ENCODE assay signal across 23 cellular contexts in genomic region chr12:93199831-93200236, GRCh38.
DNase-seq lines count a peak whose midpoint lies in the region; TF ChIP-seq lines count a peak whose summit lies in the region.
"Had no signal": no experiment of that assay in that cellular context is flagged by ENCODE, and none has a peak within 500 bp of the region (broad histone marks: within the 10 kb centered on the region; RNA-seq: fewer than 3 reads in every experiment).

No MANE protein-coding gene starts in this region.

- no peaks in the 10 kb centered on the region for H4K20me1 ChIP-seq in fibroblast of lung (ENCODE audit: control insufficient read depth, extremely low read depth, insufficient read depth, low read length)

- no peaks in the 10 kb centered on the region for H3K27me3 ChIP-seq in fibroblast of lung (ENCODE audit: control insufficient read depth, insufficient read depth, low read length)
- H3K27me3 ChIP-seq: gastrocnemius medialis, neutrophil, tibial nerve had no signal

- no peak overlapping the region for H3K4me2 ChIP-seq in fibroblast of lung (ENCODE audit: extremely low read depth, insufficient read depth, low read length)

- H3K9ac ChIP-seq in fibroblast of lung (ENCODE audit: insufficient read depth, low read length): no peak overlapping the region

- H3K9me3 ChIP-seq in fibroblast of lung (ENCODE audit: control insufficient read depth, insufficient read depth, low read depth, low read length): no peaks in the 10 kb centered on the region
- H3K9me3 ChIP-seq: gastrocnemius medialis, lower lobe of right lung, neutrophil, tibial nerve had no signal

- intact Hi-C loops in posterior cingulate gyrus (cut with DNase I): no loop called here

- H3K4me1 ChIP-seq in fibroblast of lung (ENCODE audit: control insufficient read depth, extremely low read depth, insufficient read depth, low read length): peaks cover 6% of the 10 kb centered on the region
- H3K4me1 ChIP-seq: lower lobe of right lung had no signal

- H3K4me3 ChIP-seq in fibroblast of lung (replicated peaks in 1 of 4; ENCODE audit: control extremely low read depth in 1 of 4, insufficient read depth in 1 of 4, low read depth in 3 of 4, low read length in 4 of 4): no peak overlapping the region
- H3K4me3 ChIP-seq: gastrocnemius medialis, lower lobe of right lung, tibial nerve had no signal

- no peak overlapping the region for H3K27ac ChIP-seq in fibroblast of lung (ENCODE audit: insufficient read depth, low read length)
- H3K27ac ChIP-seq: 22Rv1, lower lobe of right lung, neutrophil had no signal

- no peaks in the 10 kb centered on the region for H3K36me3 ChIP-seq in fibroblast of lung (ENCODE audit: control insufficient read depth, insufficient read depth, low read length)
- H3K36me3 ChIP-seq: gastrocnemius medialis, lower lobe of right lung, neutrophil, tibial nerve had no signal

- H2AFZ ChIP-seq in fibroblast of lung (ENCODE audit: low read length): no peak overlapping the region

- DNase-seq in DMS53 (lab: John Stamatoyannopoulos, UW) (peak; percentile 20), DMS53 treated with DMSO at 0.1 percent for 48 hours (lab: John Stamatoyannopoulos, UW; ENCODE audit: unreplicated experiment) (no peak), NCI-H226 (peak; percentile 25), fibroblast of lung (ENCODE audit: low read depth in 2 of 2) (peak; percentile 65 to 72), renal cortical epithelial cell (ENCODE audit: low read depth) (peak; percentile 44), epidermal melanocyte (ENCODE audit: insufficient read length, low spot score) (no peak), DMS153 treated with DMSO at 0.1 percent for 48 hours (lab: John Stamatoyannopoulos, UW; ENCODE audit: unreplicated experiment) (no peak), posterior cingulate gyrus (no peak)
- DNase-seq: activated CD4-positive, alpha-beta memory T cell treated with anti-CD3 and anti-CD28 coated beads, Interleukin-2, amount 10 ng/mL, durations not matched to agents 7 days and 5 days; activated CD4-positive, CD25-positive, alpha-beta regulatory T cell; activated gamma-delta T cell; CD4-positive, alpha-beta memory T cell; DMS79; islet precursor cell; lower lobe of right lung; NCI-H2107; NCI-H524; stimulated activated CD4-positive, alpha-beta T cell treated with anti-CD3 and anti-CD28 coated beads, Interleukin-4, amount 100 ng/mL, for 24 hours; stimulated activated naive CD8-positive, alpha-beta T cell treated with anti-CD3 and anti-CD28 coated beads, Interleukin-15, Interleukin-2, amounts not matched to agents 100 U/mL and 50 U/mL, for 24 hours had no signal

- TF ChIP-seq CTCF in fibroblast of lung (conservative IDR thresholded peaks at IDR 0.05 in 1 of 2, IDR thresholded peaks at IDR 0.05 in 1 of 2; ENCODE audit: low read depth in 1 of 2, low read length in 2 of 2): no peak

- no peaks in the 10 kb centered on the region for H3K79me2 ChIP-seq in fibroblast of lung (ENCODE audit: control insufficient read depth, insufficient read depth, low read length)

Comparison
In these comparisons a context has a peak if more than half of its experiments do, and no peak if none do; other contexts are left out.
1. DNase-seq: peak in DMS53 (single experiment), NCI-H226 (single experiment), fibroblast of lung (2 of 2) and renal cortical epithelial cell (single experiment); none in DMS53 treated with DMSO at 0.1 percent for 48 hours (single experiment), epidermal melanocyte (single experiment), DMS153 treated with DMSO at 0.1 percent for 48 hours (single experiment) and posterior cingulate gyrus (0 of 10).